ENCODE assay signal across 9 cellular contexts in the genomic region with DNA sequence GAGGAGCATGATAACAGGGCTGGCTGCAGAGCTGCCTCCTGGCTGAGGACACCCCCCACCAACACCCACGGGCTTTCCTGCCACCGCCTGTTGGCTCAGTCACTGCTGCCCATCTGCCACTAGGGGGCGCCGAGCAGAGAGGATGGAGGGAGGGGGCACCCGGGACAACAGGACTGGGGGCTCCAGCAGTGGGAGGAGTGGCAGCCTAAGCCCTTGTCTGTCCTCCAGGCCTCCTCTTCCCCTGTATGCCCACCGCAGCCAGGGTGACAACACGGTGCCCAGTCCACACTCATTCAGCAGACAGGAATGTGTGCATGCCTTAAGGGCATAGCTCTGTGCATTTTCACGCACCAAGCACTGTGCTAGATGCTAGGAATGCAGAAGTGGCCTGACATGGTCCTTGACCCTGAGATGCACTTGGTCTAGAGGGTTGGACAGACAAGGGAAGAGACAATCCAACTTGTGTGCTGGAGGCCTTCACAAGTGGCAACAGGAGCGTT.
DNase-seq lines count a peak whose midpoint lies in the region; ATAC-seq, FAIRE-seq and TF ChIP-seq lines count a peak whose summit lies in the region.
"Had no signal": no experiment of that assay in that cellular context is flagged by ENCODE, and none has a peak within 500 bp of the region (broad histone marks: within the 10 kb centered on the region; RNA-seq: fewer than 3 reads in every experiment).

No MANE protein-coding gene starts in this region.

- H3K27ac ChIP-seq in right atrium auricular region = no peak overlapping the region

- H3K4me1 ChIP-seq in right atrium auricular region = no peaks in the 10 kb centered on the region

- TF ChIP-seq CTCF in right atrium auricular region (IDR thresholded peaks at IDR 0.05) (peak in 1 of 2 donors; percentile 61), WI38 (IDR thresholded peaks at IDR 0.05; ENCODE audit: low read depth, low read length) (peak; percentile 65)

- peaks cover 0 to 6% (median 2%) of the 10 kb centered on the region in 4 donors for H3K4me1 Mint-ChIP-seq in naive thymus-derived CD8-positive, alpha-beta T cell

- peaks cover 7% of the 10 kb centered on the region for H3K36me3 ChIP-seq in right atrium auricular region

- peak; percentile 28 for ATAC-seq in Right ventricle myocardium superior (ENCODE audit: poor library complexity)
- ATAC-seq in naive thymus-derived CD8-positive, alpha-beta T cell = peak; percentile 39 to 44
- no peak for ATAC-seq in GM19467 (IDR thresholded peaks at IDR 0.05; ENCODE audit: unreplicated experiment)

- H3K9me3 ChIP-seq in right atrium auricular region = no peaks in the 10 kb centered on the region

- H3K4me3 Mint-ChIP-seq in naive thymus-derived CD8-positive, alpha-beta T cell = no peak overlapping the region
- H3K4me3 Mint-ChIP-seq: dendritic cell treated with granulocyte-macrophage colony-stimulating factor and Interleukin-4, amounts not matched to agents 40 ng/mL and 50 ng/mL, for 4 days had no signal

- POLR2A ChIA-PET in naive thymus-derived CD8-positive, alpha-beta T cell (lab: Charles Lee) = no interaction called here

- H3K4me3 ChIP-seq in right atrium auricular region (no peak overlapping the region), WI38 (ENCODE audit: low read depth, low read length) (no peak overlapping the region)

- no peaks in the 10 kb centered on the region for H3K9me3 Mint-ChIP-seq in naive thymus-derived CD8-positive, alpha-beta T cell
- H3K9me3 Mint-ChIP-seq: dendritic cell treated with granulocyte-macrophage colony-stimulating factor and Interleukin-4, amounts not matched to agents 40 ng/mL and 50 ng/mL, for 4 days had no signal

- peaks cover 0 to 13% (median 2%) of the 10 kb centered on the region in 3 donors for H3K36me3 Mint-ChIP-seq in naive thymus-derived CD8-positive, alpha-beta T cell

- H3K27me3 Mint-ChIP-seq in naive thymus-derived CD8-positive, alpha-beta T cell = no peaks in the 10 kb centered on the region
- H3K27me3 Mint-ChIP-seq: dendritic cell treated with granulocyte-macrophage colony-stimulating factor and Interleukin-4, amounts not matched to agents 40 ng/mL and 50 ng/mL, for 4 days had no signal

- FAIRE-seq in frontal cortex (lab: Jason Lieb, UNC) = no peak

- intact Hi-C loops in Right ventricle myocardium superior (cut with DNase I) = no loop called here

- H3K27ac Mint-ChIP-seq in naive thymus-derived CD8-positive, alpha-beta T cell = no peak overlapping the region
- H3K27ac Mint-ChIP-seq: dendritic cell treated with granulocyte-macrophage colony-stimulating factor and Interleukin-4, amounts not matched to agents 40 ng/mL and 50 ng/mL, for 4 days had no signal

- no peaks in the 10 kb centered on the region for H3K27me3 ChIP-seq in right atrium auricular region

- DNase-seq in Right ventricle myocardium superior (no peak), right atrium auricular region (ENCODE audit: low spot score) (no peak), frontal cortex (ENCODE audit: low spot score in 2 of 2) (no peak), hepatic stellate cell (ENCODE audit: low spot score) (no peak)
- DNase-seq in central memory CD4-positive, alpha-beta T cell = peak; percentile 42
- DNase-seq in naive thymus-derived CD8-positive, alpha-beta T cell = peak in 9 of 10 donors; percentile 10 to 67 (median 32)

Comparison
In these comparisons a context has a peak if more than half of its experiments do, and no peak if none do; other contexts are left out.
1. DNase-seq: peak in central memory CD4-positive, alpha-beta T cell (single experiment) and naive thymus-derived CD8-positive, alpha-beta T cell (9 of 10); none in Right ventricle myocardium superior (single experiment), right atrium auricular region (single experiment), frontal cortex (0 of 2) and hepatic stellate cell (single experiment).